Comparison of ENCODE assay signal across 18 cellular contexts in genomic region chr10:129192344-129193128, GRCh38.
DNase-seq lines count a peak whose midpoint lies in the region; ATAC-seq and TF ChIP-seq lines count a peak whose summit lies in the region.
"Had no signal": no experiment of that assay in that cellular context is flagged by ENCODE, and none has a peak within 500 bp of the region (broad histone marks: within the 10 kb centered on the region; RNA-seq: fewer than 3 reads in every experiment).

No MANE protein-coding gene starts in this region.

- H3K9me3 ChIP-seq in breast epithelium (peaks cover 0 to 2% of the 10 kb centered on the region in 2 donors), right atrium auricular region (peaks cover 0 to 12% of the 10 kb centered on the region in 2 donors), psoas muscle (no peaks in the 10 kb centered on the region), WERI-Rb-1 (ENCODE audit: severe bottlenecking) (no peaks in the 10 kb centered on the region)

- H3K4me1 Mint-ChIP-seq in activated T-cell treated with anti-CD3 and anti-CD28 coated beads, Interleukin-2, amount 50 U/mL, for 72 hours (ENCODE audit: low read depth), result peaks cover 8% of the 10 kb centered on the region
- H3K4me1 Mint-ChIP-seq: naive B cell; stimulated activated memory B cell treated with anti-CD40 and anti-IgM and Interleukin-4, amounts not matched to agents 10 μg/mL and 1 μg/mL and 100 μg/mL, for 72 hours; T-helper 17 cell had no signal

- H3K9me3 Mint-ChIP-seq in activated T-cell treated with anti-CD3 and anti-CD28 coated beads, Interleukin-2, amount 50 U/mL, for 72 hours, result peaks cover 2 to 7% of the 10 kb centered on the region in 2 donors

- H3K4me1 ChIP-seq in breast epithelium, result no peaks in the 10 kb centered on the region
- H3K4me1 ChIP-seq in right atrium auricular region, result no peaks in the 10 kb centered on the region
- no peaks in the 10 kb centered on the region for H3K4me1 ChIP-seq in psoas muscle
- H3K4me1 ChIP-seq: parathyroid adenoma had no signal

- H3K4me3 Mint-ChIP-seq in activated T-cell treated with anti-CD3 and anti-CD28 coated beads, Interleukin-2, amount 50 U/mL, for 72 hours, result peak overlapping the region in 1 of 2 donors; percentile 1
- H3K4me3 Mint-ChIP-seq: CD4-positive, alpha-beta memory T cell; naive B cell; stimulated activated memory B cell treated with anti-CD40 and anti-IgM and Interleukin-4, amounts not matched to agents 10 μg/mL and 1 μg/mL and 100 μg/mL, for 72 hours; T-helper 17 cell had no signal

- peak overlapping the region in 1 of 3 donors; percentile 20 for H3K4me3 ChIP-seq in breast epithelium
- H3K4me3 ChIP-seq in right atrium auricular region, result no peak overlapping the region
- no peak overlapping the region for H3K4me3 ChIP-seq in psoas muscle
- H3K4me3 ChIP-seq in WERI-Rb-1 (ENCODE audit: low read depth, low read length), result no peak overlapping the region

- DNase-seq in AG20443 (ENCODE audit: low spot score), result peak; percentile 18
- DNase-seq in breast epithelium (ENCODE audit: low spot score in 2 of 2), result peak in 1 of 2 donors; percentile 89
- DNase-seq in right atrium auricular region (ENCODE audit: low spot score), result peak; percentile 82
- peak; percentile 80 to 90 for DNase-seq in psoas muscle
- no peak for DNase-seq in WERI-Rb-1
- no peak for DNase-seq in activated T-cell treated with anti-CD3 and anti-CD28 coated beads, Interleukin-2, amount 50 U/mL, for 72 hours
- no peak for DNase-seq in SHP77 (lab: John Stamatoyannopoulos, UW)
- DNase-seq: activated gamma-delta T cell; CD4-positive, alpha-beta memory T cell; cortex of kidney; Karpas-422; naive B cell; NCI-H1436 treated with DMSO at 0.1 percent for 48 hours; SIG-M5; T-helper 17 cell had no signal

- H3K27ac ChIP-seq in breast epithelium (peak overlapping the region; percentile 48 to 72), right atrium auricular region (no peak overlapping the region), psoas muscle (no peak overlapping the region), WERI-Rb-1 (no peak overlapping the region)
- H3K27ac ChIP-seq: parathyroid adenoma had no signal

- no peak overlapping the region for H3K27ac Mint-ChIP-seq in activated T-cell treated with anti-CD3 and anti-CD28 coated beads, Interleukin-2, amount 50 U/mL, for 72 hours
- H3K27ac Mint-ChIP-seq: CD4-positive, alpha-beta memory T cell; naive B cell; stimulated activated memory B cell treated with anti-CD40 and anti-IgM and Interleukin-4, amounts not matched to agents 10 μg/mL and 1 μg/mL and 100 μg/mL, for 72 hours; T-helper 17 cell had no signal

- no peaks in the 10 kb centered on the region for H3K36me3 Mint-ChIP-seq in activated T-cell treated with anti-CD3 and anti-CD28 coated beads, Interleukin-2, amount 50 U/mL, for 72 hours (ENCODE audit: insufficient read depth in 2 of 2)
- H3K36me3 Mint-ChIP-seq: CD4-positive, alpha-beta memory T cell; naive B cell; stimulated activated memory B cell treated with anti-CD40 and anti-IgM and Interleukin-4, amounts not matched to agents 10 μg/mL and 1 μg/mL and 100 μg/mL, for 72 hours had no signal

- 18 to 35% (median 19%) methylated on average over 11 of the region's 11 CpGs for WGBS in psoas muscle, 3 donors

- no peak for TF ChIP-seq CTCF in breast epithelium (IDR thresholded peaks at IDR 0.05)
- no peak for TF ChIP-seq CTCF in right atrium auricular region (IDR thresholded peaks at IDR 0.05)
- no peak for TF ChIP-seq CTCF in psoas muscle (IDR thresholded peaks at IDR 0.05)
- TF ChIP-seq CTCF in WERI-Rb-1 (IDR thresholded peaks at IDR 0.05; ENCODE audit: low read depth, low read length), result no peak

- ATAC-seq in psoas muscle (peak; percentile 67 to 95 (median 91)), HG03439 (IDR thresholded peaks at IDR 0.05; ENCODE audit: unreplicated experiment) (no peak)
- no peak for ATAC-seq in activated T-cell treated with anti-CD3 and anti-CD28 coated beads, Interleukin-2, amount 50 U/mL, for 72 hours (replicated peaks in 1 of 2)
- ATAC-seq: stimulated activated memory B cell treated with anti-CD40 and anti-IgM and Interleukin-4, amounts not matched to agents 10 μg/mL and 1 μg/mL and 100 μg/mL, for 72 hours; T-helper 17 cell had no signal

- intact Hi-C loops in breast epithelium (cut with DNase I; ENCODE audit: low total_unique reads), result no loop called here
- intact Hi-C loops in psoas muscle (cut with DNase I), result no loop called here

- H3K36me3 ChIP-seq in breast epithelium (no peaks in the 10 kb centered on the region), right atrium auricular region (no peaks in the 10 kb centered on the region), psoas muscle (ENCODE audit: insufficient read depth in 1 of 2, low read depth in 1 of 2) (no peaks in the 10 kb centered on the region), WERI-Rb-1 (no peaks in the 10 kb centered on the region)

- no peak for TF ChIP-seq POLR2A in breast epithelium (IDR thresholded peaks at IDR 0.05)

- no peaks in the 10 kb centered on the region for H3K27me3 ChIP-seq in breast epithelium
- H3K27me3 ChIP-seq in right atrium auricular region, result no peaks in the 10 kb centered on the region
- H3K27me3 ChIP-seq in psoas muscle (ENCODE audit: insufficient read depth in 3 of 3, low read length in 2 of 3), result peaks cover 0 to 16% (median 0%) of the 10 kb centered on the region in 3 donors
- H3K27me3 ChIP-seq in WERI-Rb-1 (ENCODE audit: insufficient read depth, low read depth, severe bottlenecking), result no peaks in the 10 kb centered on the region

- H3K27me3 Mint-ChIP-seq in activated T-cell treated with anti-CD3 and anti-CD28 coated beads, Interleukin-2, amount 50 U/mL, for 72 hours (ENCODE audit: low read depth), result peaks cover 19% of the 10 kb centered on the region

Comparison
In these comparisons a context has a peak if more than half of its experiments do, and no peak if none do; other contexts are left out.
1. DNase-seq: peak in AG20443 (single experiment), right atrium auricular region (single experiment) and psoas muscle (2 of 2); none in WERI-Rb-1 (single experiment), activated T-cell treated with anti-CD3 and anti-CD28 coated beads, Interleukin-2, amount 50 U/mL, for 72 hours (0 of 2) and SHP77 (0 of 2).
2. H3K27ac ChIP-seq: peak in breast epithelium (2 of 2); none in right atrium auricular region (0 of 2), psoas muscle (single experiment) and WERI-Rb-1 (single experiment).
3. ATAC-seq: peak in psoas muscle (4 of 4); none in activated T-cell treated with anti-CD3 and anti-CD28 coated beads, Interleukin-2, amount 50 U/mL, for 72 hours (0 of 2) and HG03439 (single experiment).